8 cellular contexts compared by ENCODE assay signal in genomic region chr5:88680253-88681132, GRCh38.
A peak's percentile ranks its signal among the peaks of the same experiment; 100 is the strongest.
DNase-seq lines count a peak whose midpoint lies in the region; ATAC-seq and TF ChIP-seq lines count a peak whose summit lies in the region.

No MANE protein-coding gene starts in this region.

- peak overlapping the region; percentile 6 to 73 (median 40) for H3K4me3 Mint-ChIP-seq in naive B cell

- ATAC-seq in GM19043 (IDR thresholded peaks at IDR 0.05; ENCODE audit: low read depth, unreplicated experiment) (peak; percentile 77), HG03196 (IDR thresholded peaks at IDR 0.05; ENCODE audit: unreplicated experiment) (peak; percentile 82), naive B cell (ENCODE audit: low read depth in 2 of 2) (peak; percentile 67 to 77)

- no peaks in the 10 kb centered on the region for H3K9me3 ChIP-seq in BE2C

- peaks cover 26 to 34% (median 34%) of the 10 kb centered on the region in 3 donors for H3K4me1 Mint-ChIP-seq in naive B cell

- peaks cover 58 to 81% (median 79%) of the 10 kb centered on the region in 3 donors for H3K27me3 Mint-ChIP-seq in naive B cell

- DNase-seq in BE2C = peak; percentile 80
- peak; percentile 38 for DNase-seq in NOMO-1 treated with DMSO at 0.1 percent for 48 hours (lab: John Stamatoyannopoulos, UW; ENCODE audit: unreplicated experiment)
- peak; percentile 98 for DNase-seq in activated CD8-positive, alpha-beta memory T cell treated with anti-CD3 and anti-CD28 coated beads, Interleukin-2, amount 50 U/mL, for 48 hours
- peak; percentile 67 to 80 for DNase-seq in erythroblast (lab: John Stamatoyannopoulos, UW)
- DNase-seq in naive B cell = peak; percentile 50
- peak; percentile 32 to 61 for DNase-seq in stimulated activated CD8-positive, alpha-beta memory T cell treated with anti-CD3 and anti-CD28 coated beads, Interleukin-7, amount 100 ng/mL, for 48 hours (ENCODE audit: extremely low read depth in 1 of 2, low read depth in 1 of 2)

- H3K27ac Mint-ChIP-seq in naive B cell = peak overlapping the region in 4 of 6 donors; percentile 57 to 97 (median 88)

- H3K4me1 ChIP-seq in BE2C = no peaks in the 10 kb centered on the region

- peak; percentile 82 for TF ChIP-seq CTCF in BE2C (IDR thresholded peaks at IDR 0.05; ENCODE audit: low read depth, low read length)

- no peaks in the 10 kb centered on the region for H3K36me3 ChIP-seq in BE2C

- H3K27me3 ChIP-seq in BE2C = peaks cover 97% of the 10 kb centered on the region

- peaks cover 14 to 36% of the 10 kb centered on the region in 2 donors for H3K36me3 Mint-ChIP-seq in naive B cell

- H3K4me3 ChIP-seq in BE2C (ENCODE audit: low read depth, low read length) = peak overlapping the region; percentile 37

- no peak for TF ChIP-seq POLR2A in erythroblast (IDR thresholded peaks at IDR 0.05; ENCODE audit: low read length)

- H3K9me3 Mint-ChIP-seq in naive B cell = peaks cover 9 to 51% (median 28%) of the 10 kb centered on the region in 7 donors

Comparison
In these comparisons a context has a peak if more than half of its experiments do, and no peak if none do; other contexts are left out.
1. Peak in every context shown above with its lines: DNase-seq, ATAC-seq and H3K4me3 ChIP-seq.
2. DNase-seq: peak in every context shown above with its lines; median percentile 98 in activated CD8-positive, alpha-beta memory T cell treated with anti-CD3 and anti-CD28 coated beads, Interleukin-2, amount 50 U/mL, for 48 hours; 80 in BE2C; 74 in erythroblast; 50 in naive B cell; 46 in stimulated activated CD8-positive, alpha-beta memory T cell treated with anti-CD3 and anti-CD28 coated beads, Interleukin-7, amount 100 ng/mL, for 48 hours; 38 in NOMO-1 treated with DMSO at 0.1 percent for 48 hours.